Comparison of ENCODE assay signal across 10 cellular contexts in genomic region chr15:99306694-99307338, GRCh38. TPM values are rescaled to one million over a fixed set of nuclear protein-coding genes. Genes with fewer than 3 reads are reported as not detected.
DNase-seq lines count a peak whose midpoint lies in the region; TF ChIP-seq lines count a peak whose summit lies in the region.
"Had no signal": no experiment of that assay in that cellular context is flagged by ENCODE, and none has a peak within 500 bp of the region (broad histone marks: within the 10 kb centered on the region; RNA-seq: fewer than 3 reads in every experiment).

No MANE protein-coding gene starts in this region.

- no peak for TF ChIP-seq CTCF in type B pancreatic cell (conservative IDR thresholded peaks at IDR 0.05)

- no peaks in the 10 kb centered on the region for H3K36me3 Mint-ChIP-seq in type B pancreatic cell

- peaks cover 12% of the 10 kb centered on the region for H3K4me1 Mint-ChIP-seq in type B pancreatic cell (ENCODE audit: unreplicated experiment)
- H3K4me1 Mint-ChIP-seq: naive B cell had no signal

- H3K4me3 Mint-ChIP-seq in type B pancreatic cell: peak overlapping the region; percentile 46
- H3K4me3 Mint-ChIP-seq: activated CD8-positive, alpha-beta memory T cell treated with anti-CD3 and anti-CD28 coated beads, Interleukin-2, amount 10 ng/mL, durations not matched to agents 7 days and 5 days; naive B cell had no signal

- DNase-seq in NCI-H2081 (lab: John Stamatoyannopoulos, UW) (peak; percentile 19 to 66), NCI-H2081 treated with DMSO at 0.1 percent for 48 hours (lab: John Stamatoyannopoulos, UW) (no peak), astrocyte of the hippocampus (ENCODE audit: low read depth, low spot score) (peak; percentile 44), left kidney (ENCODE audit: low read depth, low spot score) (peak; percentile 24), type B pancreatic cell (ENCODE audit: extremely low spot score, unreplicated experiment) (no peak), cerebellar nuclear complex (lab: John Stamatoyannopoulos, UW) (no peak), caudate nucleus (lab: John Stamatoyannopoulos, UW) (no peak), SIG-M5 (lab: John Stamatoyannopoulos, UW) (no peak)
- DNase-seq: activated CD8-positive, alpha-beta memory T cell treated with anti-CD3 and anti-CD28 coated beads, Interleukin-2, amount 10 ng/mL, durations not matched to agents 7 days and 5 days; naive B cell had no signal

- no peak overlapping the region for H3K27ac Mint-ChIP-seq in type B pancreatic cell
- H3K27ac Mint-ChIP-seq: activated CD8-positive, alpha-beta memory T cell treated with anti-CD3 and anti-CD28 coated beads, Interleukin-2, amount 10 ng/mL, durations not matched to agents 7 days and 5 days; naive B cell had no signal

- no peak overlapping the region for H3K27ac ChIP-seq in caudate nucleus (ENCODE audit: low read depth, low read length)

- H3K27me3 Mint-ChIP-seq in type B pancreatic cell: no peaks in the 10 kb centered on the region
- H3K27me3 Mint-ChIP-seq: activated CD8-positive, alpha-beta memory T cell treated with anti-CD3 and anti-CD28 coated beads, Interleukin-2, amount 10 ng/mL, durations not matched to agents 7 days and 5 days; naive B cell had no signal

- H3K9me3 Mint-ChIP-seq in type B pancreatic cell: no peaks in the 10 kb centered on the region
- H3K9me3 Mint-ChIP-seq: naive B cell had no signal

RNA-seq across cellular contexts. Expression of gene LRRC28, which starts 55.5 kb away (rescaled TPM):
- total RNA-seq in type B pancreatic cell (ENCODE audit: low replicate concordance): 26.9 and 27.0 TPM in 2 replicates

RNA-seq across cellular contexts. Expression of gene TTC23, which starts 57.4 kb away (rescaled TPM):
- total RNA-seq in type B pancreatic cell (ENCODE audit: low replicate concordance): 18.8 and 26.4 TPM in 2 replicates

Comparison
In these comparisons a context has a peak if more than half of its experiments do, and no peak if none do; other contexts are left out.
1. DNase-seq: peak in NCI-H2081 (2 of 2), astrocyte of the hippocampus (single experiment) and left kidney (single experiment); none in NCI-H2081 treated with DMSO at 0.1 percent for 48 hours (single experiment), type B pancreatic cell (single experiment), cerebellar nuclear complex (0 of 2), caudate nucleus (0 of 61) and SIG-M5 (single experiment).